ENCODE assay signal across 23 cellular contexts in genomic region chr1:59384443-59384842, GRCh38.
DNase-seq lines count a peak whose midpoint lies in the region; ATAC-seq lines count a peak whose summit lies in the region.
"Had no signal": no experiment of that assay in that cellular context is flagged by ENCODE, and none has a peak within 500 bp of the region (broad histone marks: within the 10 kb centered on the region; RNA-seq: fewer than 3 reads in every experiment).

No MANE protein-coding gene starts in this region.

- H3K9ac ChIP-seq in iPS-20b (ENCODE audit: low read depth, low read length) = no peak overlapping the region
- H3K9ac ChIP-seq: BLaER1 treated with 17β-estradiol and CSF1 and Interleukin-3, amounts not matched to agents 10 nM and 100 nM had no signal

- H3K9me3 ChIP-seq in iPS-20b (ENCODE audit: insufficient read depth, low read depth, low read length) (no peaks in the 10 kb centered on the region), HAP-1 (no peaks in the 10 kb centered on the region)
- H3K9me3 ChIP-seq: A549, MG63, sigmoid colon, stomach, upper lobe of left lung had no signal

- no peaks in the 10 kb centered on the region for H3K27me3 ChIP-seq in iPS-20b (ENCODE audit: insufficient read depth, low read length)
- H3K27me3 ChIP-seq in HAP-1 (ENCODE audit: low read depth) = no peaks in the 10 kb centered on the region
- H3K27me3 ChIP-seq: BLaER1 treated with 17β-estradiol and CSF1 and Interleukin-3, amounts not matched to agents 10 nM and 100 nM; MG63; sigmoid colon; stomach; upper lobe of left lung had no signal

- DNase-seq in NCI-H2081 (lab: John Stamatoyannopoulos, UW) (peak; percentile 1 to 25), NCI-H2081 treated with DMSO at 0.1 percent for 48 hours (lab: John Stamatoyannopoulos, UW) (no peak), Kasumi-1 (lab: John Stamatoyannopoulos, UW) (peak; percentile 9 to 44), DMS79 treated with DMSO at 0.1 percent for 48 hours (lab: John Stamatoyannopoulos, UW) (no peak), HAP-1 (ENCODE audit: low spot score in 2 of 2) (no peak)
- DNase-seq: activated CD4-positive, alpha-beta T cell treated with anti-CD3 and anti-CD28 coated beads, Interleukin-2, amount 50 U/mL, for 48 hours; activated naive CD4-positive, alpha-beta T cell treated with Interleukin-2 at 50 U/mL for 16 hours; activated T-cell treated with anti-CD3 and anti-CD28 coated beads for 4 hours; aorta; effector memory CD4-positive, alpha-beta T cell; MG63; NCI-H226; Right ventricle myocardium superior; sigmoid colon; stomach; T-helper 1 cell; upper lobe of left lung had no signal

- H3K4me3 ChIP-seq in iPS-20b (ENCODE audit: low read length) (peak overlapping the region; percentile 3; the same call in 1 of the 2 replicates), HAP-1 (no peak overlapping the region)
- H3K4me3 ChIP-seq: A549; BLaER1 treated with 17β-estradiol and CSF1 and Interleukin-3, amounts not matched to agents 10 nM and 100 nM; MG63; sigmoid colon; stomach; upper lobe of left lung had no signal

- no peaks in the 10 kb centered on the region for H3K36me3 ChIP-seq in iPS-20b (ENCODE audit: insufficient read depth, low read depth, low read length)
- H3K36me3 ChIP-seq in HAP-1 (replicated peaks) = no peaks in the 10 kb centered on the region
- H3K36me3 ChIP-seq: MG63, sigmoid colon, stomach, upper lobe of left lung had no signal

- peaks cover 15% of the 10 kb centered on the region; the same call in 1 of the 2 replicates for H3K4me1 ChIP-seq in iPS-20b (ENCODE audit: insufficient read depth, low read length)
- peaks cover 6% of the 10 kb centered on the region for H3K4me1 ChIP-seq in HAP-1
- H3K4me1 ChIP-seq: A549, sigmoid colon, stomach, upper lobe of left lung had no signal

- in situ Hi-C loops in HAP-1 (cut with MboI; ENCODE audit: low sequenced_read_pairs) = no loop called here

- H3K27ac ChIP-seq in iPS-20b (ENCODE audit: low read length) = no peak overlapping the region
- H3K27ac ChIP-seq: A549; BLaER1 treated with 17β-estradiol and CSF1 and Interleukin-3, amounts not matched to agents 10 nM and 100 nM; sigmoid colon; upper lobe of left lung; VCaP had no signal

- ATAC-seq in GM21381 (IDR thresholded peaks at IDR 0.05; ENCODE audit: unreplicated experiment) = peak; percentile 54
- no peak for ATAC-seq in activated CD4-positive, CD25-positive, alpha-beta regulatory T cell treated with anti-CD3 and anti-CD28 coated beads, Interleukin-2, amount 50 U/mL, for 24 hours
- ATAC-seq: A549 had no signal

Comparison
In these comparisons a context has a peak if more than half of its experiments do, and no peak if none do; other contexts are left out.
1. DNase-seq: peak in NCI-H2081 (2 of 2) and Kasumi-1 (2 of 2); none in NCI-H2081 treated with DMSO at 0.1 percent for 48 hours (single experiment), DMS79 treated with DMSO at 0.1 percent for 48 hours (single experiment) and HAP-1 (0 of 2).